In genomic region chr18:48529796-48530195, GRCh38 we compare ENCODE assay signal across 1 cellular context.
TF ChIP-seq lines count a peak whose summit lies in the region.

No MANE protein-coding gene starts in this region.

TF ChIP-seq in HepG2, 621 proteins besides CTCF, POLR2A, EP300 and RAD21:
- TF ChIP-seq FOSL2 (CRISPR knock-in tag; IDR thresholded peaks at IDR 0.05) (peak; percentile 59), TEAD3 (CRISPR knock-in tag; optimal IDR thresholded peaks at IDR 0.05; ENCODE audit: borderline replicate concordance) (peak; percentile 70), TFAP4 (IDR thresholded peaks at IDR 0.05; ENCODE audit: borderline replicate concordance, low read depth) (peak; percentile 47; the same call in 1 of the 2 replicates), CEBPB (IDR thresholded peaks at IDR 0.05; ENCODE audit: borderline replicate concordance, low read depth, low read length) (no peak), ZNF644 (CRISPR knock-in tag; IDR thresholded peaks at IDR 0.05; ENCODE audit: low read depth) (no peak), SAP130 (CRISPR knock-in tag; IDR thresholded peaks at IDR 0.05; ENCODE audit: low read depth) (peak; percentile 33; the same call in 1 of the 2 replicates), ZNF274 (CRISPR knock-in tag; IDR thresholded peaks at IDR 0.05) (no peak)
